28 cellular contexts compared by ENCODE assay signal in the genomic region with DNA sequence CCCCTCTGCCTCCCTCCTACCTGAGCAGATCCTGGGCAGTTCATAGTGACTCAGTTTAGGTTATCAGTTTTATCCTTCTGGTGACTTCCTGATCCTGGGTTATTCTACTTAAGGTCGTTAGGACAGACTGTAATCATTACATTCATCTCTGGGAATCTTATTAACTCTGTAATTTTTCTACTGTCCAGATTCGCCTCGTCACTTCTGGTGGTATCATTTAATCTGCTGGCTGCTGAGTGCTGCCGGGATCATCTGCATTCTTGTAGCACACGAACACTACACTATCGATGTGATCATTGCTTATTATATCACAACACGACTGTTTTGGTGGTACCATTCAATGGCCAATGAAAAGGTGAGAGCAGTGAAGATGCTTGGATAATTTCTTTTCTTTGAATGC.
"Had no signal": no experiment of that assay in that cellular context is flagged by ENCODE, and none has a peak within 500 bp of the region (broad histone marks: within the 10 kb centered on the region; RNA-seq: fewer than 3 reads in every experiment).

No MANE protein-coding gene starts in this region.

- H3K9me3 ChIP-seq: neutrophil, pancreas, prostate gland, right lobe of liver, sigmoid colon, stomach, thoracic aorta, thyroid gland, tibial nerve, upper lobe of left lung, vagina had no signal

- H3K36me3 Mint-ChIP-seq: stimulated activated effector memory CD8-positive, alpha-beta T cell treated with anti-CD3 and anti-CD28 coated beads, Interleukin-12 subunit alpha, Interleukin-12 subunit beta, amount 100 ng/mL, for 72 hours had no signal

- H3K9me3 Mint-ChIP-seq: natural killer cell treated with Interleukin-12 subunit alpha and Interleukin-12 subunit beta and Interleukin-15 and Interleukin-18, amount 100 ng/mL, for 72 hours; neural crest cell had no signal

- H3K4me3 ChIP-seq: pancreas, prostate gland, right lobe of liver, sigmoid colon, stomach, thoracic aorta, thyroid gland, tibial nerve, upper lobe of left lung, vagina had no signal

- H3K27me3 ChIP-seq: neutrophil, pancreas, right lobe of liver, sigmoid colon, stomach, thyroid gland, tibial nerve, upper lobe of left lung, vagina had no signal

- FAIRE-seq: pancreas, small intestine, urothelium cell line had no signal

- H3K27ac ChIP-seq: neutrophil, pancreas, prostate gland, right lobe of liver, stomach, thoracic aorta, thyroid gland, tibial nerve, upper lobe of left lung, vagina had no signal

- H3K27ac Mint-ChIP-seq: naive thymus-derived CD8-positive, alpha-beta T cell; natural killer cell treated with Interleukin-12 subunit alpha and Interleukin-12 subunit beta and Interleukin-15 and Interleukin-18, amount 100 ng/mL, for 72 hours; nephron progenitor cell; stimulated activated effector memory CD8-positive, alpha-beta T cell treated with anti-CD3 and anti-CD28 coated beads, Interleukin-12 subunit alpha, Interleukin-12 subunit beta, amount 100 ng/mL, for 72 hours; stimulated activated naive B cell treated with anti-CD40 and anti-IgM and Interleukin-4, amounts not matched to agents 10 μg/mL and 1 μg/mL and 100 μg/mL, for 72 hours; stimulated activated naive CD8-positive, alpha-beta T cell treated with anti-CD3 and anti-CD28 coated beads, Interleukin-15, Interleukin-2, amounts not matched to agents 100 ng/mL and 50 ng/mL, for 24 hours had no signal

- H3K4me1 ChIP-seq: prostate gland, right lobe of liver, thyroid gland, vagina had no signal

- H3K4me3 Mint-ChIP-seq: naive thymus-derived CD8-positive, alpha-beta T cell; natural killer cell treated with Interleukin-12 subunit alpha and Interleukin-12 subunit beta and Interleukin-15 and Interleukin-18, amount 100 ng/mL, for 72 hours; nephron progenitor cell; neural crest cell; stimulated activated effector memory CD8-positive, alpha-beta T cell treated with anti-CD3 and anti-CD28 coated beads, Interleukin-12 subunit alpha, Interleukin-12 subunit beta, amount 100 ng/mL, for 72 hours; stimulated activated naive B cell treated with anti-CD40 and anti-IgM and Interleukin-4, amounts not matched to agents 10 μg/mL and 1 μg/mL and 100 μg/mL, for 72 hours; stimulated activated naive CD8-positive, alpha-beta T cell treated with anti-CD3 and anti-CD28 coated beads, Interleukin-15, Interleukin-2, amounts not matched to agents 100 ng/mL and 50 ng/mL, for 24 hours had no signal

- H3K4me1 Mint-ChIP-seq: nephron progenitor cell; neural crest cell; stimulated activated effector memory CD8-positive, alpha-beta T cell treated with anti-CD3 and anti-CD28 coated beads, Interleukin-12 subunit alpha, Interleukin-12 subunit beta, amount 100 ng/mL, for 72 hours; stimulated activated naive B cell treated with anti-CD40 and anti-IgM and Interleukin-4, amounts not matched to agents 10 μg/mL and 1 μg/mL and 100 μg/mL, for 72 hours had no signal

- DNase-seq: naive thymus-derived CD8-positive, alpha-beta T cell; nephron progenitor cell; nucleus accumbens; pancreas; right cardiac atrium; right lobe of liver; sigmoid colon; small intestine; stimulated activated CD4-positive, alpha-beta T cell treated with anti-CD3 and anti-CD28 coated beads, Interleukin-15, amount 100 ng/mL, for 24 hours; stimulated activated CD4-positive, alpha-beta T cell treated with anti-CD3 and anti-CD28 coated beads, Interleukin-2, amount 100 ng/mL, for 24 hours; stimulated activated CD4-positive, alpha-beta T cell treated with anti-CD3 and anti-CD28 coated beads, Interleukin-2, amount 100 ng/mL, for 48 hours; stimulated activated CD4-positive, alpha-beta T cell treated with anti-CD3 and anti-CD28 coated beads, Interleukin-4, amount 100 ng/mL, for 24 hours; stimulated activated naive B cell treated with anti-CD40 and anti-IgM and Interleukin-4, amounts not matched to agents 10 μg/mL and 1 μg/mL and 100 μg/mL, for 72 hours; stimulated activated naive CD4-positive, alpha-beta T cell treated with Interleukin-2 at 50 U/mL for 16 hours; stomach; thyroid gland; trophoblast cell; upper lobe of left lung had no signal

- H3K36me3 ChIP-seq: pancreas, prostate gland, thoracic aorta, thyroid gland, vagina had no signal
